In genomic region chr5:176647870-176648466, GRCh38 we compare ENCODE assay signal across 1 cellular context.
TF ChIP-seq lines count a peak whose summit lies in the region.

No MANE protein-coding gene starts in this region.

TF ChIP-seq in neural cell, 6 proteins besides CTCF, POLR2A, EP300 and RAD21 (continued from another document):
- TF ChIP-seq REST (IDR thresholded peaks at IDR 0.05; ENCODE audit: borderline replicate concordance) (no peak), SMC3 (conservative IDR thresholded peaks at IDR 0.05; ENCODE audit: poor library complexity) (no peak), EZH2 (IDR thresholded peaks at IDR 0.05; ENCODE audit: borderline replicate concordance, insufficient read depth, low read length, poor library complexity, severe bottlenecking) (no peak)
